ENCODE assay signal across 10 cellular contexts in genomic region chr19:16703677-16704076, GRCh38. TPM values are rescaled to one million over a fixed set of nuclear protein-coding genes. Genes with fewer than 3 reads are reported as not detected.
"Had no signal": no experiment of that assay in that cellular context is flagged by ENCODE, and none has a peak within 500 bp of the region (broad histone marks: within the 10 kb centered on the region; RNA-seq: fewer than 3 reads in every experiment).

No MANE protein-coding gene starts in this region.

- H3K4me2 ChIP-seq: KMS-11 had no signal

- H3K27ac ChIP-seq: GM23248, HL-60, KMS-11 had no signal

- ATAC-seq: HCT116 had no signal

- H3K4me3 ChIP-seq: GM23248, HAP-1 had no signal

- H3K9ac ChIP-seq: GM23248, KMS-11 had no signal

- H2AFZ ChIP-seq: GM23248 had no signal

- H3K36me3 ChIP-seq: HAP-1 had no signal

- DNase-seq: GM23248, GOT3, H7, IMR-90, KBM-7 had no signal

- H3K4me1 ChIP-seq: HAP-1 had no signal

- H3K9me3 ChIP-seq: HAP-1 had no signal

RNA-seq across cellular contexts. Expression of gene NWD1, which starts 16.0 kb away (rescaled TPM):
- total RNA-seq: GM23248, H7, HT1080, IMR-90 had no signal
- polyA plus RNA-seq: GM23248, IMR-90 had no signal
